ENCODE assay signal across 8 cellular contexts in genomic region chr15:31344824-31345605, GRCh38. TPM values are rescaled to one million over a fixed set of nuclear protein-coding genes. Genes with fewer than 3 reads are reported as not detected.
DNase-seq lines count a peak whose midpoint lies in the region; ATAC-seq and TF ChIP-seq lines count a peak whose summit lies in the region.

No MANE protein-coding gene starts in this region.

- H3K27me3 ChIP-seq in GM23248 (replicated peaks; ENCODE audit: insufficient read depth): no peaks in the 10 kb centered on the region
- no peaks in the 10 kb centered on the region for H3K27me3 ChIP-seq in liver (ENCODE audit: control insufficient read depth in 4 of 4, insufficient read depth in 4 of 4, low read length in 3 of 4)
- H3K27me3 ChIP-seq in neural progenitor cell: no peaks in the 10 kb centered on the region

- POLR2A ChIA-PET in GM10248 (lab: Yijun Ruan, JAX): no interaction called here
- POLR2A ChIA-PET in activated CD8-positive, alpha-beta T cell treated with anti-CD3 and anti-CD28 coated beads for 36 hours (lab: Charles Lee): interaction anchor here (1.0 to 17.4 kb wide), 11 partner anchors 10 to 141 kb away, joined by 4 to 444 read pairs (median 13); partner anchors contain the start of gene KLF13

- H3K27ac ChIP-seq in GM23248 (no peak overlapping the region), liver (ENCODE audit: low read depth in 1 of 2, low read length in 2 of 2) (peak overlapping the region; percentile 52 to 62), neural progenitor cell (no peak overlapping the region)

- peaks cover 11% of the 10 kb centered on the region; the same call in 1 of the 2 replicates for H3F3A ChIP-seq in GM23248 (ENCODE audit: insufficient read depth)
- no peaks in the 10 kb centered on the region for H3F3A ChIP-seq in neural progenitor cell (ENCODE audit: low read depth)

- H3K4me2 ChIP-seq in GM23248 (ENCODE audit: unreplicated experiment) (no peak overlapping the region), neural progenitor cell (no peak overlapping the region)

- peak overlapping the region; percentile 40 for H3K9ac ChIP-seq in GM23248
- peak overlapping the region in 1 of 2 donors; percentile 11 for H3K9ac ChIP-seq in liver (ENCODE audit: low read depth in 1 of 2, low read length in 2 of 2)
- no peak overlapping the region for H3K9ac ChIP-seq in neural progenitor cell

- in situ Hi-C loops in GM23248 (cut with MboI) (no loop called here), GM13977 (cut with MboI; ENCODE audit: low pct_unique_long_range_greater_than_20kb, low sequenced_read_pairs, unreplicated experiment) (no loop called here)

- peak; percentile 40 for ATAC-seq in activated CD8-positive, alpha-beta T cell treated with anti-CD3 and anti-CD28 coated beads for 36 hours

- peaks cover 12% of the 10 kb centered on the region for H3K4me1 ChIP-seq in GM23248 (ENCODE audit: insufficient read depth)
- H3K4me1 ChIP-seq in liver (ENCODE audit: control insufficient read depth in 4 of 4, insufficient read depth in 4 of 4, low read length in 3 of 4): peaks cover 27 to 70% (median 53%) of the 10 kb centered on the region in 4 donors
- no peaks in the 10 kb centered on the region for H3K4me1 ChIP-seq in neural progenitor cell

- no peaks in the 10 kb centered on the region for H3K36me3 ChIP-seq in GM23248 (ENCODE audit: low read depth)
- H3K36me3 ChIP-seq in liver (ENCODE audit: control insufficient read depth in 4 of 4, insufficient read depth in 3 of 4, low read depth in 1 of 4, low read length in 3 of 4): peaks cover 0 to 2% (median 0%) of the 10 kb centered on the region in 4 donors
- no peaks in the 10 kb centered on the region for H3K36me3 ChIP-seq in neural progenitor cell

- H3K27me3 Mint-ChIP-seq in activated CD8-positive, alpha-beta T cell treated with anti-CD3 and anti-CD28 coated beads for 36 hours: no peaks in the 10 kb centered on the region
- peaks cover 4% of the 10 kb centered on the region for H3K27me3 Mint-ChIP-seq in neural progenitor cell (ENCODE audit: insufficient read depth, low read depth)

- no peak for TF ChIP-seq RAD21 in liver (IDR thresholded peaks at IDR 0.05)

- TF ChIP-seq CTCF in GM10248 (IDR thresholded peaks at IDR 0.05; ENCODE audit: control extremely low read depth, extremely low read depth, low read depth, missing control alignments) (no peak), liver (IDR thresholded peaks at IDR 0.05; ENCODE audit: low read depth, low read length, missing input control) (no peak), GM13977 (IDR thresholded peaks at IDR 0.05; ENCODE audit: extremely low read depth, insufficient read depth, missing control alignments) (no peak), neural progenitor cell (IDR thresholded peaks at IDR 0.05) (no peak)
- no peak for TF ChIP-seq CTCF in activated CD8-positive, alpha-beta T cell treated with anti-CD3 and anti-CD28 coated beads for 36 hours (IDR thresholded peaks at IDR 0.05)

- 37 to 39% methylated on average over 14 to 16 of the region's 16 CpGs for WGBS in GM23248 (ENCODE audit: low coverage in 1 of 2, low lambda C conversion rate in 2 of 2, missing lambda C conversion rate in 2 of 2), 2 experiments
- 55% methylated on average over 16 of the region's 16 CpGs for WGBS in liver

- peak overlapping the region; percentile 90 for H3K4me3 Mint-ChIP-seq in activated CD8-positive, alpha-beta T cell treated with anti-CD3 and anti-CD28 coated beads for 36 hours
- no peak overlapping the region for H3K4me3 Mint-ChIP-seq in neural progenitor cell

- peak overlapping the region; percentile 99 for H3K27ac Mint-ChIP-seq in activated CD8-positive, alpha-beta T cell treated with anti-CD3 and anti-CD28 coated beads for 36 hours
- no peak overlapping the region for H3K27ac Mint-ChIP-seq in neural progenitor cell

- H4K20me1 ChIP-seq in GM23248 (ENCODE audit: insufficient read depth) (peaks cover 4% of the 10 kb centered on the region), neural progenitor cell (ENCODE audit: low read depth) (peaks cover 78% of the 10 kb centered on the region)

- no peaks in the 10 kb centered on the region for H3K9me3 ChIP-seq in GM23248 (ENCODE audit: low read depth)
- no peaks in the 10 kb centered on the region for H3K9me3 ChIP-seq in liver (ENCODE audit: control insufficient read depth in 4 of 4, low read length in 3 of 4)
- H3K9me3 ChIP-seq in neural progenitor cell (ENCODE audit: low read depth): no peaks in the 10 kb centered on the region

- H3K4me1 Mint-ChIP-seq in activated CD8-positive, alpha-beta T cell treated with anti-CD3 and anti-CD28 coated beads for 36 hours (ENCODE audit: low read depth): peaks cover 84% of the 10 kb centered on the region
- H3K4me1 Mint-ChIP-seq in neural progenitor cell: peaks cover 12% of the 10 kb centered on the region

- DNase-seq in GM10248 (ENCODE audit: extremely low spot score) (peak; percentile 63), GM23248 (peak; percentile 48), GM13977 (ENCODE audit: low spot score) (no peak), T-helper 9 cell (no peak), neural progenitor cell (ENCODE audit: low spot score) (no peak), COR-L47 (lab: John Stamatoyannopoulos, UW) (no peak)
- DNase-seq in activated CD8-positive, alpha-beta T cell treated with anti-CD3 and anti-CD28 coated beads for 36 hours: peak; percentile 75

- intact Hi-C loops in activated CD8-positive, alpha-beta T cell treated with anti-CD3 and anti-CD28 coated beads for 36 hours (cut with micrococcal nuclease): loop anchor here (5.0 kb wide), 1 partner anchor 137 kb away; no protein-coding TSS in a partner anchor

- H2AFZ ChIP-seq in GM23248 (no peak overlapping the region), neural progenitor cell (replicated peaks) (no peak overlapping the region)

- H3K36me3 Mint-ChIP-seq in activated CD8-positive, alpha-beta T cell treated with anti-CD3 and anti-CD28 coated beads for 36 hours (ENCODE audit: low read depth): peaks cover 57% of the 10 kb centered on the region
- no peaks in the 10 kb centered on the region for H3K36me3 Mint-ChIP-seq in neural progenitor cell

- H3K79me2 ChIP-seq in GM23248 (ENCODE audit: insufficient read depth) (peaks cover 100% of the 10 kb centered on the region), neural progenitor cell (ENCODE audit: low read depth) (peaks cover 25% of the 10 kb centered on the region)

- H3K9me3 Mint-ChIP-seq in activated CD8-positive, alpha-beta T cell treated with anti-CD3 and anti-CD28 coated beads for 36 hours: no peaks in the 10 kb centered on the region
- no peaks in the 10 kb centered on the region for H3K9me3 Mint-ChIP-seq in neural progenitor cell

- CTCF ChIA-PET in GM10248 (lab: Yijun Ruan, JAX): interaction anchor here (0.7 to 7.0 kb wide), 6 partner anchors 15 to 154 kb away, joined by 3 to 37 read pairs (median 4); no protein-coding TSS in a partner anchor
- CTCF ChIA-PET in activated CD8-positive, alpha-beta T cell treated with anti-CD3 and anti-CD28 coated beads for 36 hours (lab: Charles Lee): interaction anchor here (0.7 to 6.4 kb wide), 5 partner anchors 12 to 130 kb away, joined by 3 to 47 read pairs (median 9); no protein-coding TSS in a partner anchor

- no peaks in the 10 kb centered on the region for H3K9me2 ChIP-seq in GM23248 (ENCODE audit: insufficient read depth)

- H3K4me3 ChIP-seq in GM23248 (no peak overlapping the region), liver (ENCODE audit: low read depth in 1 of 3, low read length in 3 of 3) (peak overlapping the region in 1 of 3 donors; percentile 13), neural progenitor cell (no peak overlapping the region)

TF ChIP-seq in liver, 16 proteins besides CTCF, POLR2A, EP300 and RAD21:
- TF ChIP-seq GABPA (IDR thresholded peaks at IDR 0.05 in 1 of 2, conservative IDR thresholded peaks at IDR 0.05 in 1 of 2) (no peak), HNF4A (conservative IDR thresholded peaks at IDR 0.05) (peak; percentile 27 to 55), ZBTB33 (IDR thresholded peaks at IDR 0.05) (no peak), RXRA (IDR thresholded peaks at IDR 0.05) (peak; percentile 74 to 76), FOXA1 (IDR thresholded peaks at IDR 0.05) (no peak), EGR1 (IDR thresholded peaks at IDR 0.05; ENCODE audit: low read depth in 2 of 2) (no peak), MAX (IDR thresholded peaks at IDR 0.05) (no peak)
- TF ChIP-seq, protein P1, sequence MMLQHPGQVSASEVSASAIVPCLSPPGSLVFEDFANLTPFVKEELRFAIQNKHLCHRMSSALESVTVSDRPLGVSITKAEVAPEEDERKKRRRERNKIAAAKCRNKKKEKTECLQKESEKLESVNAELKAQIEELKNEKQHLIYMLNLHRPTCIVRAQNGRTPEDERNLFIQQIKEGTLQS (IDR thresholded peaks at IDR 0.05): no peak

RNA-seq across cellular contexts. Expression of gene KLF13, which starts 18.4 kb away (rescaled TPM):
- total RNA-seq in GM23248 (2014; rRNA removed; shearing (Covaris generic)): 27.8 and 38.9 TPM in 2 replicates
- 8.0 and 9.1 TPM in 2 replicates for polyA plus RNA-seq in GM23248 (2016; fragmentation: Nextera tagmentation; extraction: Ambion mirVana)
- total RNA-seq in activated CD8-positive, alpha-beta T cell treated with anti-CD3 and anti-CD28 coated beads for 36 hours: 100 to 1,000 TPM; 163 to 175 TPM
- 10 to 100 TPM; 64.6 to 77.1 TPM for total RNA-seq in liver
- polyA plus RNA-seq in liver: 10 to 100 TPM; 17.4 to 50.5 TPM
- 11.9 and 25.1 TPM in 2 replicates for total RNA-seq in neural progenitor cell (ENCODE audit: low replicate concordance)

Comparison
In these comparisons a context has a peak if more than half of its experiments do, and no peak if none do; other contexts are left out.
1. DNase-seq: peak in GM10248 (single experiment), GM23248 (single experiment) and activated CD8-positive, alpha-beta T cell treated with anti-CD3 and anti-CD28 coated beads for 36 hours (single experiment); none in GM13977 (single experiment), T-helper 9 cell (single experiment), neural progenitor cell (single experiment) and COR-L47 (single experiment).
2. H3K27ac ChIP-seq: peak in liver (2 of 2); none in GM23248 (single experiment) and neural progenitor cell (single experiment).